Comparison of ENCODE assay signal across 9 cellular contexts in genomic region chr7:17773289-17773626, GRCh38.
DNase-seq lines count a peak whose midpoint lies in the region; ATAC-seq, FAIRE-seq and TF ChIP-seq lines count a peak whose summit lies in the region.
"Had no signal": no experiment of that assay in that cellular context is flagged by ENCODE, and none has a peak within 500 bp of the region (broad histone marks: within the 10 kb centered on the region; RNA-seq: fewer than 3 reads in every experiment).

No MANE protein-coding gene starts in this region.

- H3K27ac Mint-ChIP-seq in Calu3 (ENCODE audit: unreplicated experiment), result no peak overlapping the region

- H3K9ac ChIP-seq in K562 (ENCODE audit: insufficient read depth in 1 of 2, low read depth in 2 of 2, low read length in 2 of 2), result no peak overlapping the region

- BruUV-seq in Calu3 (replicated peaks; lab: Mats Ljungman, UMichigan), result no TSS peak
- no TSS peak for BruUV-seq in K562 (replicated peaks; lab: Mats Ljungman, UMichigan)
- no TSS peak for BruUV-seq in OCI-LY7 (replicated peaks; lab: Mats Ljungman, UMichigan)

- POLR2A ChIA-PET in K562 (lab: Yijun Ruan, JAX) (no interaction called here), OCI-LY7 (lab: Charles Lee) (interaction anchor here (0.6 to 0.8 kb wide), 4 partner anchors 20 to 517 kb away, joined by 3 to 6 read pairs (median 4); no protein-coding TSS in a partner anchor)

- H3K27me3 Mint-ChIP-seq in Calu3 (ENCODE audit: unreplicated experiment), result no peaks in the 10 kb centered on the region

- H3K4me2 ChIP-seq in K562 (ENCODE audit: insufficient read depth, low read length), result no peak overlapping the region
- no peak overlapping the region for H3K4me2 ChIP-seq in OCI-LY7 (ENCODE audit: low read length)

- H3K9me3 ChIP-seq in MG63, result no peaks in the 10 kb centered on the region
- H3K9me3 ChIP-seq in K562 (replicated peaks; ENCODE audit: control insufficient read depth, insufficient read depth, low read depth, low read length), result no peaks in the 10 kb centered on the region
- no peaks in the 10 kb centered on the region for H3K9me3 ChIP-seq in mucosa of descending colon
- no peaks in the 10 kb centered on the region for H3K9me3 ChIP-seq in OCI-LY7 (ENCODE audit: low read length)

- WGBS in K562 (ENCODE audit: insufficient coverage, low coverage, missing lambda C conversion rate), result 8% methylated on average over 3 of the region's 4 CpGs

- ATAC-seq in K562 (no peak), mucosa of descending colon (peak; percentile 71), GM18909 (IDR thresholded peaks at IDR 0.05; ENCODE audit: poor library complexity, unreplicated experiment) (no peak)

- in situ Hi-C loops in K562 (cut with MboI), result loop anchor here (10.0 kb wide), 1 partner anchor 552 kb away; no protein-coding TSS in a partner anchor

- DNase-seq in Calu3 (peak; percentile 58), MG63 (peak; percentile 34), K562 (ENCODE audit: extremely low read depth in 1 of 4, low spot score in 3 of 4) (no peak), mucosa of descending colon (peak in 1 of 3 donors; percentile 11), NCI-H1694 treated with DMSO at 0.1 percent for 48 hours (lab: John Stamatoyannopoulos, UW) (no peak), OCI-LY7 (ENCODE audit: low spot score) (no peak), NCI-H187 (lab: John Stamatoyannopoulos, UW) (no peak)

- no peaks in the 10 kb centered on the region for H3K36me3 Mint-ChIP-seq in Calu3 (ENCODE audit: insufficient read depth, unreplicated experiment)

- no peak for TF ChIP-seq CTCF in Calu3 (IDR thresholded peaks at IDR 0.05; ENCODE audit: unreplicated experiment)
- no peak for TF ChIP-seq CTCF in K562 (IDR thresholded peaks at IDR 0.05 in 2 of 3, conservative IDR thresholded peaks at IDR 0.05 in 1 of 3; ENCODE audit: insufficient read depth in 2 of 3, low read depth in 1 of 3, low read length in 3 of 3)
- TF ChIP-seq CTCF in mucosa of descending colon (IDR thresholded peaks at IDR 0.05), result no peak
- TF ChIP-seq CTCF in OCI-LY7 (conservative IDR thresholded peaks at IDR 0.05; ENCODE audit: low read length), result no peak

- H3K4me1 ChIP-seq in K562 (replicated peaks in 1 of 2; ENCODE audit: control insufficient read depth in 2 of 2, insufficient read depth in 2 of 2, low read length in 2 of 2) (no peaks in the 10 kb centered on the region), mucosa of descending colon (ENCODE audit: low read depth) (no peaks in the 10 kb centered on the region), OCI-LY7 (ENCODE audit: insufficient read depth, low read length, poor library complexity, severe bottlenecking) (no peaks in the 10 kb centered on the region)

- intact Hi-C loops in Calu3 (cut with micrococcal nuclease; ENCODE audit: unreplicated experiment) (no loop called here), K562 (cut with micrococcal nuclease) (loop anchor here (5.0 kb wide), 1 partner anchor 89 kb away; no protein-coding TSS in a partner anchor), mucosa of descending colon (cut with DNase I, micrococcal nuclease) (no loop called here), OCI-LY7 (cut with micrococcal nuclease; ENCODE audit: unreplicated experiment) (loop anchor here (5.0 kb wide), 1 partner anchor 549 kb away; no protein-coding TSS in a partner anchor)

- H3K9me2 ChIP-seq in OCI-LY7 (ENCODE audit: insufficient read depth, low read length), result no peaks in the 10 kb centered on the region

- no peak overlapping the region for H3K4me3 Mint-ChIP-seq in Calu3 (ENCODE audit: low read depth, unreplicated experiment)

- H3K27ac ChIP-seq in K562 (ENCODE audit: extremely low read depth, low read depth, low read length), result no peak overlapping the region
- H3K27ac ChIP-seq in OCI-LY7 (ENCODE audit: low read depth, low read length, poor library complexity, severe bottlenecking), result no peak overlapping the region

- CTCF ChIA-PET in Calu3 (lab: Charles Lee) (interaction anchor here (0.6 to 4.4 kb wide), 8 partner anchors 13 to 1730 kb away, joined by 3 to 23 read pairs (median 6); no protein-coding TSS in a partner anchor), K562 (lab: Yijun Ruan, JAX; ENCODE audit: low intra/inter-chr PET ratio) (interaction anchor here (0.6 kb wide), 1 partner anchor 1251 kb away, joined by 3 read pairs; no protein-coding TSS in a partner anchor), OCI-LY7 (lab: Charles Lee; ENCODE audit: unreplicated experiment) (interaction anchor here (0.6 kb wide), 1 partner anchor 706 kb away, joined by 3 read pairs; no protein-coding TSS in a partner anchor)

- H2AFZ ChIP-seq in K562 (ENCODE audit: low read depth, low read length) (no peak overlapping the region), OCI-LY7 (ENCODE audit: low read length) (no peak overlapping the region)

- H3K4me3 ChIP-seq in MG63 (no peak overlapping the region), K562 (no peak overlapping the region), mucosa of descending colon (no peak overlapping the region), OCI-LY7 (ENCODE audit: low read depth, low read length, poor library complexity, severe bottlenecking) (no peak overlapping the region)

- no peak for TF ChIP-seq RAD21 in K562 (CRISPR knock-in tag; conservative IDR thresholded peaks at IDR 0.05 in 1 of 2, IDR thresholded peaks at IDR 0.05 in 1 of 2)

- H3K9me1 ChIP-seq in K562 (ENCODE audit: control insufficient read depth, insufficient read depth, low read length), result no peaks in the 10 kb centered on the region

- TF ChIP-seq POLR2A in K562 (conservative IDR thresholded peaks at IDR 0.05), result no peak

- H4K20me1 ChIP-seq in K562 (replicated peaks; ENCODE audit: control insufficient read depth, insufficient read depth, low read length) (no peaks in the 10 kb centered on the region), OCI-LY7 (ENCODE audit: insufficient read depth, low read length) (no peaks in the 10 kb centered on the region; the same call in 1 of the 2 replicates)

- FAIRE-seq in K562 (lab: Jason Lieb, UNC), result no peak
- FAIRE-seq: TTC549 had no signal

- H3K79me2 ChIP-seq in K562 (ENCODE audit: control insufficient read depth, insufficient read depth, low read length) (no peaks in the 10 kb centered on the region), OCI-LY7 (ENCODE audit: insufficient read depth, low read depth, low read length) (no peaks in the 10 kb centered on the region)

- no peaks in the 10 kb centered on the region for H3K9me3 Mint-ChIP-seq in Calu3 (ENCODE audit: low read depth, unreplicated experiment)

- no peaks in the 10 kb centered on the region for H3K27me3 ChIP-seq in MG63
- H3K27me3 ChIP-seq in K562 (ENCODE audit: control insufficient read depth in 2 of 2, insufficient read depth in 2 of 2, low read length in 2 of 2), result no peaks in the 10 kb centered on the region

- TF ChIP-seq EP300 in K562 (IDR thresholded peaks at IDR 0.05; ENCODE audit: low read length), result no peak

- H3K4me1 Mint-ChIP-seq in Calu3 (ENCODE audit: low read depth, unreplicated experiment), result peaks cover 33% of the 10 kb centered on the region

- no peaks in the 10 kb centered on the region for H3K36me3 ChIP-seq in MG63
- H3K36me3 ChIP-seq in K562 (ENCODE audit: control insufficient read depth, insufficient read depth, low read length), result no peaks in the 10 kb centered on the region
- H3K36me3 ChIP-seq in mucosa of descending colon (ENCODE audit: low read depth), result no peaks in the 10 kb centered on the region
- H3K36me3 ChIP-seq in OCI-LY7 (ENCODE audit: insufficient read depth, low read length), result no peaks in the 10 kb centered on the region

TF ChIP-seq in K562, 482 proteins besides CTCF, POLR2A, EP300 and RAD21:
- TF ChIP-seq CEBPG (CRISPR knock-in tag; IDR thresholded peaks at IDR 0.05), result no peak
- peak; percentile 65 to 81; a peak in 3 of 4 replicates for TF ChIP-seq CEBPG (tag; conservative IDR thresholded peaks at IDR 0.05 in 1 of 2, IDR thresholded peaks at IDR 0.05 in 1 of 2)
- no peak for TF ChIP-seq SOX6 (IDR thresholded peaks at IDR 0.05)
- no peak for TF ChIP-seq BRF1 (IDR thresholded peaks at IDR 0.05; ENCODE audit: borderline replicate concordance, extremely low read depth, insufficient read length)
- TF ChIP-seq KDM1A (IDR thresholded peaks at IDR 0.05), result no peak
- peak; percentile 87 for TF ChIP-seq CEBPB (tag; IDR thresholded peaks at IDR 0.05)
- TF ChIP-seq HOMEZ (CRISPR knock-in tag; IDR thresholded peaks at IDR 0.05), result no peak
- TF ChIP-seq GTF3C2 (IDR thresholded peaks at IDR 0.05; ENCODE audit: borderline replicate concordance, extremely low read depth, insufficient read length), result no peak
TF ChIP-seq in K562: peak in this region for 2.

Comparison
In these comparisons a context has a peak if more than half of its experiments do, and no peak if none do; other contexts are left out.
1. DNase-seq: peak in Calu3 (single experiment) and MG63 (single experiment); none in K562 (0 of 4), NCI-H1694 treated with DMSO at 0.1 percent for 48 hours (single experiment), OCI-LY7 (single experiment) and NCI-H187 (0 of 2).
2. intact Hi-C loops: an anchor here in K562 (5.0 kb wide) and OCI-LY7 (5.0 kb wide); none called in Calu3 and mucosa of descending colon.